ENCODE assay signal across 1 cellular context in genomic region chr4:40316782-40317635, GRCh38.
TF ChIP-seq lines count a peak whose summit lies in the region.

No MANE protein-coding gene starts in this region.

TF ChIP-seq in GM12878, 131 proteins besides CTCF, POLR2A, EP300 and RAD21 (continued from another document and continues in another):
- no peak for TF ChIP-seq ELK1 (IDR thresholded peaks at IDR 0.05; ENCODE audit: low read depth, low read length)
- TF ChIP-seq HDAC6 (IDR thresholded peaks at IDR 0.05; ENCODE audit: unreplicated experiment), result no peak
- no peak for TF ChIP-seq E2F8 (IDR thresholded peaks at IDR 0.05; ENCODE audit: low read depth, partially characterized antibody)
- no peak for TF ChIP-seq ZBTB11 (CRISPR knock-in tag; IDR thresholded peaks at IDR 0.05)
- no peak; the same call in 1 of the 2 replicates for TF ChIP-seq POLR2AphosphoS2 (IDR thresholded peaks at IDR 0.05; ENCODE audit: low read depth, low read length)
- no peak for TF ChIP-seq CHD2 (IDR thresholded peaks at IDR 0.05; ENCODE audit: borderline replicate concordance, low read depth, low read length)
- no peak for TF ChIP-seq RAD51 (IDR thresholded peaks at IDR 0.05)
- peak; percentile 36 to 50; a peak in 3 of 4 replicates for TF ChIP-seq IKZF2 (IDR thresholded peaks at IDR 0.05)
- no peak for TF ChIP-seq SIX5 (IDR thresholded peaks at IDR 0.05; ENCODE audit: low read depth, low read length, severe bottlenecking)
- no peak; the same call in 1 of the 2 replicates for TF ChIP-seq MTA2 (IDR thresholded peaks at IDR 0.05; ENCODE audit: low read depth)
- TF ChIP-seq CBX3 (IDR thresholded peaks at IDR 0.05; ENCODE audit: borderline replicate concordance, low read depth), result no peak
- no peak for TF ChIP-seq TCF12 (IDR thresholded peaks at IDR 0.05; ENCODE audit: low read depth, low read length)
- no peak for TF ChIP-seq JUND (IDR thresholded peaks at IDR 0.05; ENCODE audit: low read depth, low read length)
- no peak for TF ChIP-seq CEBPB (IDR thresholded peaks at IDR 0.05; ENCODE audit: borderline replicate concordance in 1 of 2, low read depth in 2 of 2, low read length in 2 of 2)
- peak; percentile 85 to 89 for TF ChIP-seq BHLHE40 (IDR thresholded peaks at IDR 0.05; ENCODE audit: borderline replicate concordance in 1 of 2, low read depth in 2 of 2, low read length in 1 of 2)
- TF ChIP-seq E2F4 (IDR thresholded peaks at IDR 0.05; ENCODE audit: low read depth, low read length), result no peak
- no peak for TF ChIP-seq HDAC2 (IDR thresholded peaks at IDR 0.05)
- no peak for TF ChIP-seq CHD4 (IDR thresholded peaks at IDR 0.05)
- no peak for TF ChIP-seq RFX5 (IDR thresholded peaks at IDR 0.05; ENCODE audit: low read depth, low read length)
- no peak for TF ChIP-seq REST (IDR thresholded peaks at IDR 0.05; ENCODE audit: low read depth, low read length)
- peak; percentile 48 for TF ChIP-seq IKZF1 (conservative IDR thresholded peaks at IDR 0.05)
- TF ChIP-seq NKRF (conservative IDR thresholded peaks at IDR 0.05), result no peak
- no peak for TF ChIP-seq IRF3 (IDR thresholded peaks at IDR 0.05)
- peak; percentile 50; the same call in 1 of the 2 replicates for TF ChIP-seq ZNF384 (IDR thresholded peaks at IDR 0.05; ENCODE audit: borderline replicate concordance, low read depth, low read length)
- peak; percentile 80 for TF ChIP-seq SMC3 (IDR thresholded peaks at IDR 0.05; ENCODE audit: borderline replicate concordance, low read length)
- peak; percentile 50; the same call in 1 of the 2 replicates for TF ChIP-seq ATF2 (IDR thresholded peaks at IDR 0.05; ENCODE audit: low read length)
- no peak for TF ChIP-seq SRF (IDR thresholded peaks at IDR 0.05; ENCODE audit: low read depth in 2 of 2, low read length in 2 of 2)
- TF ChIP-seq CBX5 (IDR thresholded peaks at IDR 0.05; ENCODE audit: low read depth), result no peak; the same call in 1 of the 2 replicates
- TF ChIP-seq NBN (IDR thresholded peaks at IDR 0.05), result peak; percentile 14; the same call in 1 of the 2 replicates
- TF ChIP-seq SP1 (IDR thresholded peaks at IDR 0.05; ENCODE audit: low read depth, low read length), result no peak
- no peak for TF ChIP-seq SPI1 (IDR thresholded peaks at IDR 0.05; ENCODE audit: borderline replicate concordance, insufficient read depth, low read depth, low read length)
- TF ChIP-seq RUNX3 (IDR thresholded peaks at IDR 0.05; ENCODE audit: low read length), result no peak; the same call in 1 of the 2 replicates
- TF ChIP-seq SUPT20H (IDR thresholded peaks at IDR 0.05; ENCODE audit: borderline replicate concordance, control insufficient read depth, low read depth, low read length), result no peak
- no peak for TF ChIP-seq CHD1 (IDR thresholded peaks at IDR 0.05; ENCODE audit: low read depth, low read length)
- 0 out of 2 replicates have a peak, but pooled peaks have one; percentile 48 for TF ChIP-seq BACH1 (IDR thresholded peaks at IDR 0.05; ENCODE audit: borderline replicate concordance)
- no peak for TF ChIP-seq SREBF2 (IDR thresholded peaks at IDR 0.05; ENCODE audit: low read length)
- no peak for TF ChIP-seq ZSCAN29 (IDR thresholded peaks at IDR 0.05)
- TF ChIP-seq ZNF217 (IDR thresholded peaks at IDR 0.05), result no peak
- TF ChIP-seq ATF3 (IDR thresholded peaks at IDR 0.05; ENCODE audit: borderline replicate concordance, extremely low read depth, low read depth, low read length), result no peak
